8 cellular contexts compared by ENCODE assay signal in genomic region chr1:240149488-240150094, GRCh38. TPM values are rescaled to one million over a fixed set of nuclear protein-coding genes. Genes with fewer than 3 reads are reported as not detected.
DNase-seq lines count a peak whose midpoint lies in the region; ATAC-seq and TF ChIP-seq lines count a peak whose summit lies in the region.

No MANE protein-coding gene starts in this region.

- no peaks in the 10 kb centered on the region for H3K9me3 Mint-ChIP-seq in type B pancreatic cell
- H3K9me3 Mint-ChIP-seq in activated T-helper 2 cell treated with anti-CD3 and anti-CD28 coated beads, Interferon-gamma antibody, Interleukin-2, Interleukin-4, amounts not matched to agents 10 μg/mL and 5 μg/mL and 100 μg/mL, durations not matched to agents 14 hours and 24 hours and 36 hours, result no peaks in the 10 kb centered on the region

- TF ChIP-seq CTCF in type B pancreatic cell (conservative IDR thresholded peaks at IDR 0.05), result peak; percentile 88

- peak; percentile 52 for ATAC-seq in GM18498 (IDR thresholded peaks at IDR 0.05; ENCODE audit: unreplicated experiment)

- no peaks in the 10 kb centered on the region for H3K4me1 Mint-ChIP-seq in type B pancreatic cell (ENCODE audit: unreplicated experiment)
- H3K4me1 Mint-ChIP-seq in activated T-helper 2 cell treated with anti-CD3 and anti-CD28 coated beads, Interferon-gamma antibody, Interleukin-2, Interleukin-4, amounts not matched to agents 10 μg/mL and 5 μg/mL and 100 μg/mL, durations not matched to agents 14 hours and 24 hours and 36 hours (ENCODE audit: low read depth), result no peaks in the 10 kb centered on the region

- H3K4me3 Mint-ChIP-seq in type B pancreatic cell, result no peak overlapping the region
- H3K4me3 Mint-ChIP-seq in activated T-helper 2 cell treated with anti-CD3 and anti-CD28 coated beads, Interferon-gamma antibody, Interleukin-2, Interleukin-4, amounts not matched to agents 10 μg/mL and 5 μg/mL and 100 μg/mL, durations not matched to agents 14 hours and 24 hours and 36 hours (ENCODE audit: low read depth), result no peak overlapping the region

- no peaks in the 10 kb centered on the region for H3K36me3 Mint-ChIP-seq in type B pancreatic cell
- H3K36me3 Mint-ChIP-seq in activated T-helper 2 cell treated with anti-CD3 and anti-CD28 coated beads, Interferon-gamma antibody, Interleukin-2, Interleukin-4, amounts not matched to agents 10 μg/mL and 5 μg/mL and 100 μg/mL, durations not matched to agents 14 hours and 24 hours and 36 hours (ENCODE audit: low read depth), result no peaks in the 10 kb centered on the region

- H3K27ac Mint-ChIP-seq in type B pancreatic cell, result no peak overlapping the region
- H3K27ac Mint-ChIP-seq in activated T-helper 2 cell treated with anti-CD3 and anti-CD28 coated beads, Interferon-gamma antibody, Interleukin-2, Interleukin-4, amounts not matched to agents 10 μg/mL and 5 μg/mL and 100 μg/mL, durations not matched to agents 14 hours and 24 hours and 36 hours, result no peak overlapping the region

- DNase-seq in ACHN (peak; percentile 66), Kasumi-1 (lab: John Stamatoyannopoulos, UW) (peak; percentile 55 to 62), SKM-1 (lab: John Stamatoyannopoulos, UW; ENCODE audit: unreplicated experiment) (peak; percentile 49), germinal center (ENCODE audit: low spot score) (peak; percentile 3), type B pancreatic cell (ENCODE audit: extremely low spot score, unreplicated experiment) (no peak)
- DNase-seq in stimulated activated CD4-positive, alpha-beta T cell treated with anti-CD3 and anti-CD28 coated beads, Interleukin-2, amount 100 ng/mL, for 24 hours, result no peak
- DNase-seq in activated T-helper 2 cell treated with anti-CD3 and anti-CD28 coated beads, Interferon-gamma antibody, Interleukin-2, Interleukin-4, amounts not matched to agents 10 μg/mL and 5 μg/mL and 100 μg/mL, durations not matched to agents 14 hours and 24 hours and 36 hours (ENCODE audit: low spot score), result no peak

- intact Hi-C loops in activated T-helper 2 cell treated with anti-CD3 and anti-CD28 coated beads, Interferon-gamma antibody, Interleukin-2, Interleukin-4, amounts not matched to agents 10 μg/mL and 5 μg/mL and 100 μg/mL, durations not matched to agents 14 hours and 24 hours and 36 hours (cut with micrococcal nuclease), result loop anchor here (1.0 kb wide), 1 partner anchor 122 kb away; no protein-coding TSS in a partner anchor

- H3K27me3 Mint-ChIP-seq in type B pancreatic cell, result no peaks in the 10 kb centered on the region
- H3K27me3 Mint-ChIP-seq in activated T-helper 2 cell treated with anti-CD3 and anti-CD28 coated beads, Interferon-gamma antibody, Interleukin-2, Interleukin-4, amounts not matched to agents 10 μg/mL and 5 μg/mL and 100 μg/mL, durations not matched to agents 14 hours and 24 hours and 36 hours (ENCODE audit: low read depth), result no peaks in the 10 kb centered on the region

- in situ Hi-C loops in ACHN (cut with HindIII; ENCODE audit: low pct_ligation_motif_present, low pct_unique_long_range_greater_than_20kb, low sequenced_read_pairs), result loop anchor here (25.0 kb wide), 1 partner anchor 112 kb away; no protein-coding TSS in a partner anchor

RNA-seq across cellular contexts. Expression of gene FMN2, which starts 57.9 kb away (rescaled TPM):
- total RNA-seq in type B pancreatic cell (ENCODE audit: low replicate concordance), result 2.4 and 4.3 TPM in 2 replicates
- not detected in 2 replicates for total RNA-seq in activated T-helper 2 cell treated with anti-CD3 and anti-CD28 coated beads, Interferon-gamma antibody, Interleukin-2, Interleukin-4, amounts not matched to agents 10 μg/mL and 5 μg/mL and 100 μg/mL, durations not matched to agents 14 hours and 24 hours and 36 hours

Comparison
In these comparisons a context has a peak if more than half of its experiments do, and no peak if none do; other contexts are left out.
1. DNase-seq: peak in ACHN (single experiment), Kasumi-1 (2 of 2), SKM-1 (single experiment) and germinal center (single experiment); none in type B pancreatic cell (single experiment), stimulated activated CD4-positive, alpha-beta T cell treated with anti-CD3 and anti-CD28 coated beads, Interleukin-2, amount 100 ng/mL, for 24 hours (0 of 2) and activated T-helper 2 cell treated with anti-CD3 and anti-CD28 coated beads, Interferon-gamma antibody, Interleukin-2, Interleukin-4, amounts not matched to agents 10 μg/mL and 5 μg/mL and 100 μg/mL, durations not matched to agents 14 hours and 24 hours and 36 hours (single experiment).